Comparison of ENCODE assay signal across 8 cellular contexts in the genomic region with DNA sequence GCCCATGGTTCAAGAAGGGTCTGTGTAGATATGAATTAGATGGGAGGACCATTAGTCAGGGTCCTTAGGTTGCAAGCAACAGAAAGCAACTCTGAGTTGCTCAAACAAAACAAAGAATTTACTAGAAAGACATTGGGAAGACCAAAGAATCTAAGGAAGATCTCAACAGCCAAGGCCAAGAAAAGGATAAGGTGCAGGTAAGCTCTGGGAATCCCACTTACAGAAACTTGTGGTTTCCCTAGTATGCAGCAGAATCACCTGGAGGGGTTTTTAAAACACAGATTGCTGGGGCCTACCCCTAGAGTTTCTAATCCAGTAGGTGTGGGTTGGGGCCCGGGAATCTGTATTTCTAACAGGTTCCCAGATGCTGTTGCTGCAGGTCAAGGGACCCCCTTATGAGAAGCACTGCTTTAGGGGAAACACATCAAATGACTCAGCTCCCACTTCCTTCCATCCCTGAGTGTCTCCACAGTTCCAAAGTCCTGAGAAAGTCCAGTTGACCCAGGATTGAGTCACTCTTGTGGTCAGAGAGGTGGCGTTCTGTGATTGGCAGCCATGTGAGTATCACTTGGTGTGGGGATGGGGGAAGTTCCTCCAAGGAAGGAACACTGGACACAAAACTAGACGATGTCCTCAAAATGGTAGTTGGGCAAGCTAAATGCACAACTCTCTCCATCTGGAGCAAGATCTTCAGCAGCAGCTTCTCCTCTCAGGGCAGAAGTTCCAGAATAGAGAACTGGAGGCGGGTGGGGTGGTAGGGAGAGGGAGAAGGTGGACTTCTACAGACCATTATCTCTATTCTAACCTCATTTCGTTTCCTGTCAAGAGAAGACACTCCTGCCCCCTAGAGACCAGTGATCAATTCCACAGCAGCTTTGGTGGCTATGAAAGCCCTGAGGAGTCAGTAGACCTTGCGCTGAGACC. TPM values are rescaled to one million over a fixed set of nuclear protein-coding genes. Genes with fewer than 3 reads are reported as not detected.
A peak's percentile ranks its signal among the peaks of the same experiment; 100 is the strongest.
DNase-seq lines count a peak whose midpoint lies in the region; ATAC-seq and TF ChIP-seq lines count a peak whose summit lies in the region.

No MANE protein-coding gene starts in this region.

- no peak overlapping the region for H3K4me3 Mint-ChIP-seq in neural progenitor cell

- H3K4me3 ChIP-seq in GM06990 (replicated peaks; ENCODE audit: low read depth, low read length) (no peak overlapping the region), colonic mucosa (no peak overlapping the region), neural progenitor cell (no peak overlapping the region)

- no peaks in the 10 kb centered on the region for H3K4me1 Mint-ChIP-seq in neural progenitor cell

- no peak overlapping the region for H3K9ac ChIP-seq in colonic mucosa (ENCODE audit: low read depth in 2 of 2, low read length in 2 of 2)
- H3K9ac ChIP-seq in neural progenitor cell = no peak overlapping the region

- H3K27ac ChIP-seq in colonic mucosa = peak overlapping the region; percentile 22
- H3K27ac ChIP-seq in neural progenitor cell = no peak overlapping the region

- H3K36me3 ChIP-seq in GM06990 (ENCODE audit: control insufficient read depth, insufficient read depth, low read length) (no peaks in the 10 kb centered on the region), colonic mucosa (no peaks in the 10 kb centered on the region), neural progenitor cell (no peaks in the 10 kb centered on the region)

- DNase-seq in GM06990 (ENCODE audit: extremely low read depth, insufficient read length) (no peak), NAMALWA (ENCODE audit: low spot score) (peak; percentile 45), colonic mucosa (peak; percentile 27), neural progenitor cell (ENCODE audit: low spot score) (peak; percentile 18), NCI-H2029 (lab: John Stamatoyannopoulos, UW) (no peak)
- no peak for DNase-seq in activated CD8-positive, alpha-beta memory T cell treated with anti-CD3 and anti-CD28 coated beads, Interleukin-2, amount 50 U/mL, for 4 hours
- DNase-seq in activated CD8-positive, alpha-beta memory T cell treated with anti-CD3 and anti-CD28 coated beads for 24 hours = no peak

- H4K20me1 ChIP-seq in neural progenitor cell (ENCODE audit: low read depth) = no peaks in the 10 kb centered on the region

- H3K79me2 ChIP-seq in neural progenitor cell (ENCODE audit: low read depth) = no peaks in the 10 kb centered on the region

- no peaks in the 10 kb centered on the region for H3F3A ChIP-seq in neural progenitor cell (ENCODE audit: low read depth)

- no peaks in the 10 kb centered on the region for H3K9me3 ChIP-seq in colonic mucosa
- H3K9me3 ChIP-seq in neural progenitor cell (ENCODE audit: low read depth) = no peaks in the 10 kb centered on the region

- H3K4me2 ChIP-seq in neural progenitor cell = no peak overlapping the region

- no peak overlapping the region for H2AFZ ChIP-seq in neural progenitor cell (replicated peaks)

- no peaks in the 10 kb centered on the region for H3K27me3 ChIP-seq in GM06990 (replicated peaks; ENCODE audit: control insufficient read depth, insufficient read depth, low read length)
- H3K27me3 ChIP-seq in colonic mucosa = no peaks in the 10 kb centered on the region
- no peaks in the 10 kb centered on the region for H3K27me3 ChIP-seq in neural progenitor cell

- H3K36me3 Mint-ChIP-seq in neural progenitor cell = no peaks in the 10 kb centered on the region

- no peak overlapping the region for H3K27ac Mint-ChIP-seq in neural progenitor cell

- peaks cover 5% of the 10 kb centered on the region for H3K27me3 Mint-ChIP-seq in neural progenitor cell (ENCODE audit: insufficient read depth, low read depth)

- no peaks in the 10 kb centered on the region for H3K4me1 ChIP-seq in colonic mucosa
- H3K4me1 ChIP-seq in neural progenitor cell = no peaks in the 10 kb centered on the region

- TF ChIP-seq CTCF in GM06990 (IDR thresholded peaks at IDR 0.05; ENCODE audit: insufficient read depth, low read length, poor library complexity, severe bottlenecking) = peak; percentile 54
- TF ChIP-seq CTCF in colonic mucosa (IDR thresholded peaks at IDR 0.05) = peak; percentile 26
- peak; percentile 35 for TF ChIP-seq CTCF in neural progenitor cell (IDR thresholded peaks at IDR 0.05)

- no peaks in the 10 kb centered on the region for H3K9me3 Mint-ChIP-seq in neural progenitor cell

- intact Hi-C loops in colonic mucosa (cut with DNase I) = no loop called here

- no peak for ATAC-seq in GM19463 (IDR thresholded peaks at IDR 0.05; ENCODE audit: unreplicated experiment)

RNA-seq across cellular contexts. Expression of a gene that starts 24.2 kb away (rescaled TPM):
- 10 to 100 TPM; 21.8 to 27.6 TPM for total RNA-seq in colonic mucosa
- total RNA-seq in neural progenitor cell (ENCODE audit: low replicate concordance) = 32.9 and 33.5 TPM in 2 replicates

Comparison
In these comparisons a context has a peak if more than half of its experiments do, and no peak if none do; other contexts are left out.
1. DNase-seq: peak in NAMALWA (single experiment), colonic mucosa (single experiment) and neural progenitor cell (single experiment); none in GM06990 (single experiment), NCI-H2029 (single experiment), activated CD8-positive, alpha-beta memory T cell treated with anti-CD3 and anti-CD28 coated beads, Interleukin-2, amount 50 U/mL, for 4 hours (single experiment) and activated CD8-positive, alpha-beta memory T cell treated with anti-CD3 and anti-CD28 coated beads for 24 hours (single experiment).
2. Peak in every context shown above with its lines, with median percentiles within 50 percentile points of each other: CTCF ChIP-seq.